20 cellular contexts compared by ENCODE assay signal in genomic region chr6:151095538-151096254, GRCh38.
DNase-seq lines count a peak whose midpoint lies in the region; ATAC-seq, FAIRE-seq and TF ChIP-seq lines count a peak whose summit lies in the region.
"Had no signal": no experiment of that assay in that cellular context is flagged by ENCODE, and none has a peak within 500 bp of the region (broad histone marks: within the 10 kb centered on the region; RNA-seq: fewer than 3 reads in every experiment).

No MANE protein-coding gene starts in this region.

- H3K4me3 ChIP-seq in liver (ENCODE audit: low read depth in 1 of 3, low read length in 3 of 3) (no peak overlapping the region), aorta (ENCODE audit: low read length in 2 of 2) (no peak overlapping the region)
- H3K4me3 ChIP-seq: BLaER1 had no signal

- TF ChIP-seq CTCF in liver (IDR thresholded peaks at IDR 0.05; ENCODE audit: low read depth, low read length, missing input control): no peak

- H3K27me3 ChIP-seq in liver (ENCODE audit: control insufficient read depth in 4 of 4, insufficient read depth in 4 of 4, low read length in 3 of 4): no peaks in the 10 kb centered on the region
- H3K27me3 ChIP-seq in aorta (ENCODE audit: control insufficient read depth in 1 of 2, insufficient read depth in 2 of 2, low read length in 1 of 2): no peaks in the 10 kb centered on the region
- H3K27me3 ChIP-seq: BLaER1 had no signal

- no peak overlapping the region for H3K9ac ChIP-seq in liver (ENCODE audit: low read depth in 1 of 2, low read length in 2 of 2)
- H3K9ac ChIP-seq: BLaER1 had no signal

- H3K27ac ChIP-seq in liver (ENCODE audit: low read depth in 1 of 2, low read length in 2 of 2) (no peak overlapping the region), aorta (ENCODE audit: low read depth in 1 of 2, low read length in 2 of 2) (no peak overlapping the region)
- H3K27ac ChIP-seq: BLaER1 had no signal

- H3K36me3 ChIP-seq in liver (ENCODE audit: control insufficient read depth in 4 of 4, insufficient read depth in 3 of 4, low read depth in 1 of 4, low read length in 3 of 4) (no peaks in the 10 kb centered on the region), aorta (ENCODE audit: control insufficient read depth in 1 of 2, insufficient read depth in 2 of 2, low read length in 1 of 2) (peaks cover 0 to 2% of the 10 kb centered on the region in 2 donors)

- H3K4me1 ChIP-seq in liver (ENCODE audit: control insufficient read depth in 4 of 4, insufficient read depth in 4 of 4, low read length in 3 of 4): peaks cover 0 to 6% (median 2%) of the 10 kb centered on the region in 4 donors
- no peaks in the 10 kb centered on the region for H3K4me1 ChIP-seq in aorta (ENCODE audit: control insufficient read depth in 1 of 2, insufficient read depth in 2 of 2, low read length in 2 of 2)
- H3K4me1 ChIP-seq: BLaER1 had no signal

- intact Hi-C loops in aorta (cut with DNase I): no loop called here

- FAIRE-seq in GM19239 (lab: Jason Lieb, UNC): no peak
- FAIRE-seq: A204.1, D721Med, GM12891, GM18507, H1 had no signal

- peak in 1 of 2 donors; percentile 37 for TF ChIP-seq RAD21 in liver (IDR thresholded peaks at IDR 0.05)

- no peaks in the 10 kb centered on the region for H3K9me3 ChIP-seq in liver (ENCODE audit: control insufficient read depth in 4 of 4, low read length in 3 of 4)
- H3K9me3 ChIP-seq in aorta (ENCODE audit: control insufficient read depth, low read length): no peaks in the 10 kb centered on the region

- ATAC-seq in aorta (ENCODE audit: low FRiP score): peak; percentile 24
- ATAC-seq in GM21529 (IDR thresholded peaks at IDR 0.05; ENCODE audit: unreplicated experiment): no peak

- DNase-seq in NCI-H1436 treated with DMSO at 0.1 percent for 48 hours (lab: John Stamatoyannopoulos, UW) (peak; percentile 2), NCI-H1436 (lab: John Stamatoyannopoulos, UW) (no peak), NCI-H69 (lab: John Stamatoyannopoulos, UW) (peak; percentile 78), aorta (no peak), GM19239 (ENCODE audit: insufficient read length, low spot score) (no peak)
- DNase-seq: CD8-positive, alpha-beta memory T cell; GDM1; HFFc6; NCI-H1048; NCI-H2081 treated with DMSO at 0.1 percent for 48 hours; NCI-H446; NCI-H774 had no signal

- WGBS in liver: 71% methylated on average over 6 of the region's 6 CpGs
- WGBS in aorta, 2 donors: 94% methylated on average over 6 of the region's 6 CpGs

TF ChIP-seq in liver, 16 proteins besides CTCF, POLR2A, EP300 and RAD21:
- TF ChIP-seq SP1 (IDR thresholded peaks at IDR 0.05) (peak; percentile 69), RXRA (IDR thresholded peaks at IDR 0.05) (peak; percentile 60 to 66), JUND (IDR thresholded peaks at IDR 0.05) (no peak), YY1 (IDR thresholded peaks at IDR 0.05) (no peak), HNF4A (conservative IDR thresholded peaks at IDR 0.05) (peak; percentile 76 to 85), HNF4G (IDR thresholded peaks at IDR 0.05) (peak; percentile 15)

Comparison
In these comparisons a context has a peak if more than half of its experiments do, and no peak if none do; other contexts are left out.
1. DNase-seq: peak in NCI-H1436 treated with DMSO at 0.1 percent for 48 hours (single experiment) and NCI-H69 (single experiment); none in NCI-H1436 (single experiment), aorta (0 of 2) and GM19239 (single experiment).